In genomic region chr22:50250555-50251471, GRCh38 we compare ENCODE assay signal across 8 cellular contexts. TPM values are rescaled to one million over a fixed set of nuclear protein-coding genes. Genes with fewer than 3 reads are reported as not detected.
DNase-seq lines count a peak whose midpoint lies in the region; ATAC-seq, FAIRE-seq and TF ChIP-seq lines count a peak whose summit lies in the region.

TSS of gene HDAC10 (minus strand) at chr22:50251265. CDS start at chr22:50251032, 233 bp downstream.

- H3K4me1 ChIP-seq in kidney (ENCODE audit: control insufficient read depth in 1 of 2, insufficient read depth in 1 of 2, low read depth in 1 of 2, low read length in 2 of 2) = peaks cover 7 to 27% of the 10 kb centered on the region in 2 donors

- no peaks in the 10 kb centered on the region for H3K27me3 ChIP-seq in bronchial epithelial cell (ENCODE audit: control insufficient read depth, insufficient read depth, low read length)

- peak within 1 kb of the TSS; percentile 84 for H3K27ac ChIP-seq in VCaP
- H3K27ac ChIP-seq in kidney (ENCODE audit: low read depth in 2 of 2, low read length in 2 of 2) = no peak within 1 kb of the TSS

- H3K36me3 ChIP-seq in bronchial epithelial cell (ENCODE audit: control insufficient read depth, insufficient read depth, low read length) (peaks cover 22% of the 10 kb centered on the region), kidney (ENCODE audit: control insufficient read depth in 1 of 2, insufficient read depth in 2 of 2, low read length in 2 of 2) (peaks cover 0 to 10% of the 10 kb centered on the region in 2 donors)

- TF ChIP-seq CTCF in NB4 (IDR thresholded peaks at IDR 0.05; ENCODE audit: low read depth, low read length) = no peak
- no peak for TF ChIP-seq CTCF in VCaP (conservative IDR thresholded peaks at IDR 0.05)
- no peak for TF ChIP-seq CTCF in bronchial epithelial cell (IDR thresholded peaks at IDR 0.05; ENCODE audit: insufficient read depth, low read length, severe bottlenecking)
- TF ChIP-seq CTCF in kidney (IDR thresholded peaks at IDR 0.05; ENCODE audit: borderline replicate concordance, extremely low read depth, insufficient read depth) = no peak

- ATAC-seq in GM21825 (IDR thresholded peaks at IDR 0.05; ENCODE audit: unreplicated experiment) (peak; percentile 51), HG03025 (IDR thresholded peaks at IDR 0.05; ENCODE audit: low FRiP score, unreplicated experiment) (no peak)

- TF ChIP-seq POLR2A in NB4 (IDR thresholded peaks at IDR 0.05; ENCODE audit: extremely low read depth, insufficient read length) = peak; percentile 63

- no peaks in the 10 kb centered on the region for H3K9me3 ChIP-seq in kidney (ENCODE audit: control insufficient read depth in 1 of 2, low read length in 2 of 2)

- FAIRE-seq in bronchial epithelial cell (lab: Jason Lieb, UNC) = no peak
- no peak for FAIRE-seq in kidney (lab: Jason Lieb, UNC)

- intact Hi-C loops in kidney (cut with DNase I) = no loop called here

- DNase-seq in EL = peak; percentile 83
- DNase-seq in NB4 (ENCODE audit: low read depth) = peak; percentile 91
- peak; percentile 55 for DNase-seq in bronchial epithelial cell (ENCODE audit: low read depth)
- DNase-seq in kidney = peak; percentile 92
- peak in 3 of 4 experiments; percentile 56 to 81 (median 76) for DNase-seq in stimulated activated CD4-positive, alpha-beta T cell treated with anti-CD3 and anti-CD28 coated beads, Interleukin-1b, Interleukin-23, amount 100 ng/mL, for 24 hours (ENCODE audit: low read depth in 4 of 4, low spot score in 1 of 4)

- H3K4me3 ChIP-seq in NB4 (ENCODE audit: low read depth, low read length) (peak within 1 kb of the TSS; percentile 72), bronchial epithelial cell (ENCODE audit: low read depth, low read length) (peak within 1 kb of the TSS; percentile 76), kidney (ENCODE audit: low read length in 2 of 2) (peak within 1 kb of the TSS; percentile 60 to 72)

- H3K9ac ChIP-seq in kidney (ENCODE audit: low read length in 2 of 2) = peak within 1 kb of the TSS; percentile 15 to 61

RNA-seq across cellular contexts. Expression of gene HDAC10, which starts in this region (rescaled TPM):
- total RNA-seq in bronchial epithelial cell = 9.7 and 13.8 TPM in 2 replicates
- 43.8 TPM for total RNA-seq in kidney
- polyA plus RNA-seq in kidney (ENCODE audit: insufficient read depth, low read depth, low replicate concordance) = 20.4 TPM
